Comparison of ENCODE assay signal across 8 cellular contexts in genomic region chr1:6199298-6200187, GRCh38. TPM values are rescaled to one million over a fixed set of nuclear protein-coding genes. Genes with fewer than 3 reads are reported as not detected.
DNase-seq lines count a peak whose midpoint lies in the region; ATAC-seq and TF ChIP-seq lines count a peak whose summit lies in the region.

RPL22 (minus strand) TSS chr1:6199595; CDS start chr1:6199573, 22 bp downstream.

- intact Hi-C loops in T-helper 2 cell treated with Interferon-gamma antibody and Interleukin-4, amounts not matched to agents 100 ng/mL and 5 ng/mL, for 36 hours (cut with micrococcal nuclease), result loop anchor here (1.0 to 10.0 kb wide), 5 partner anchors 36 to 415 kb away; partner anchors contain the start of genes ICMT, NPHP4 and PHF13
- intact Hi-C loops in left ventricle myocardium superior (cut with micrococcal nuclease) (no loop called here), prostate gland (cut with DNase I) (no loop called here)

- WGBS in prostate gland, result under 1% methylated on average over 49 of the region's 53 CpGs
- under 1% methylated on average over 53 of the region's 53 CpGs for WGBS in urinary bladder

- DNase-seq in NCI-H187 treated with DMSO at 0.1 percent for 48 hours (lab: John Stamatoyannopoulos, UW) (peak; percentile 97), anterior cingulate cortex (lab: John Stamatoyannopoulos, UW) (peak; percentile 81 to 98 (median 96)), left ventricle myocardium superior (peak; percentile 99), prostate gland (ENCODE audit: low spot score) (peak; percentile 97)

- H3K27me3 ChIP-seq in prostate gland (replicated peaks; ENCODE audit: insufficient read depth), result no peaks in the 10 kb centered on the region

- H3K4me1 ChIP-seq in prostate gland (replicated peaks) (peaks cover 4% of the 10 kb centered on the region), urinary bladder (ENCODE audit: insufficient read depth) (no peaks in the 10 kb centered on the region)

- peak within 1 kb of the TSS; percentile 97 to 98 for H3K4me3 ChIP-seq in prostate gland
- peak within 1 kb of the TSS; percentile 99 for H3K4me3 ChIP-seq in urinary bladder (ENCODE audit: low read depth, low read length)

- no peaks in the 10 kb centered on the region for H3K9me3 ChIP-seq in prostate gland

- H3K27ac ChIP-seq in prostate gland, result peak within 1 kb of the TSS; percentile 57 to 67
- peak within 1 kb of the TSS; percentile 60 for H3K27ac ChIP-seq in urinary bladder (ENCODE audit: low read depth)

- ATAC-seq in GM18499 (IDR thresholded peaks at IDR 0.05; ENCODE audit: insufficient read depth, unreplicated experiment), result peak; percentile 87
- peak; percentile 94 for ATAC-seq in HG02943 (IDR thresholded peaks at IDR 0.05; ENCODE audit: low read depth, unreplicated experiment)
- ATAC-seq in left ventricle myocardium superior, result peak; percentile 97

- TF ChIP-seq POLR2A in prostate gland (IDR thresholded peaks at IDR 0.05), result peak; percentile 85

- TF ChIP-seq CTCF in prostate gland (IDR thresholded peaks at IDR 0.05), result peak in 1 of 4 experiments; percentile 27

- peaks cover 0 to 2% of the 10 kb centered on the region in 2 donors for H3K36me3 ChIP-seq in prostate gland
- H3K36me3 ChIP-seq in urinary bladder (ENCODE audit: insufficient read depth), result peaks cover 1% of the 10 kb centered on the region

RNA-seq across cellular contexts. Expression of gene RPL22, which starts in this region (rescaled TPM):
- total RNA-seq in T-helper 2 cell treated with Interferon-gamma antibody and Interleukin-4, amounts not matched to agents 100 ng/mL and 5 ng/mL, for 36 hours, result 435 and 464 TPM in 2 replicates
- total RNA-seq in left ventricle myocardium superior, result 248 TPM
- 100 to 1,000 TPM; 121 to 213 TPM for total RNA-seq in prostate gland
- 229 TPM for total RNA-seq in urinary bladder
- 509 TPM for polyA plus RNA-seq in urinary bladder

Comparison
In these comparisons a context has a peak if more than half of its experiments do, and no peak if none do; other contexts are left out.
1. Peak in every context shown above with its lines: DNase-seq, ATAC-seq, H3K4me3 ChIP-seq and H3K27ac ChIP-seq.